Comparison of ENCODE assay signal across 8 cellular contexts in genomic region chr12:111636209-111636928, GRCh38.
DNase-seq lines count a peak whose midpoint lies in the region; ATAC-seq and TF ChIP-seq lines count a peak whose summit lies in the region.

No MANE protein-coding gene starts in this region.

- no peak for ATAC-seq in HG03520 (IDR thresholded peaks at IDR 0.05; ENCODE audit: unreplicated experiment)
- no peak for ATAC-seq in HG02970 (IDR thresholded peaks at IDR 0.05; ENCODE audit: low FRiP score, unreplicated experiment)

- DNase-seq in GM04503 (ENCODE audit: low read depth), result peak; percentile 64
- DNase-seq in cerebellar cortex (ENCODE audit: low spot score), result peak; percentile 74
- peak; percentile 78 for DNase-seq in iPS-NIHi11 (ENCODE audit: low spot score)
- DNase-seq in retinal pigment epithelial cell (ENCODE audit: low read depth), result peak; percentile 82
- no peak for DNase-seq in NCI-H774 (lab: John Stamatoyannopoulos, UW)
- DNase-seq in NCI-H2196 treated with DMSO at 0.1 percent for 48 hours (lab: John Stamatoyannopoulos, UW; ENCODE audit: unreplicated experiment), result no peak

- H3K4me3 ChIP-seq in retinal pigment epithelial cell (ENCODE audit: low read length), result no peak overlapping the region

- TF ChIP-seq CTCF in retinal pigment epithelial cell (conservative IDR thresholded peaks at IDR 0.05; ENCODE audit: low read depth, low read length), result no peak

Comparison
In these comparisons a context has a peak if more than half of its experiments do, and no peak if none do; other contexts are left out.
1. DNase-seq: peak in GM04503 (single experiment), cerebellar cortex (single experiment), iPS-NIHi11 (single experiment) and retinal pigment epithelial cell (single experiment); none in NCI-H774 (single experiment) and NCI-H2196 treated with DMSO at 0.1 percent for 48 hours (single experiment).